ENCODE assay signal across 13 cellular contexts in genomic region chrX:49568728-49569127, GRCh38. TPM values are rescaled to one million over a fixed set of nuclear protein-coding genes. Genes with fewer than 3 reads are reported as not detected.
DNase-seq lines count a peak whose midpoint lies in the region; ATAC-seq and TF ChIP-seq lines count a peak whose summit lies in the region.
"Not testable (repeated sequence)": the region's sequence is repeated elsewhere in the genome, so short reads cannot be mapped to it uniquely, and the experiment has no call there.
"Had no signal": no experiment of that assay in that cellular context is flagged by ENCODE, and none has a peak within 500 bp of the region (broad histone marks: within the 10 kb centered on the region; RNA-seq: fewer than 3 reads in every experiment).

No MANE protein-coding gene starts in this region.

- not testable (repeated sequence) for H3K36me3 Mint-ChIP-seq in activated T-cell treated with anti-CD3 and anti-CD28 coated beads, Interleukin-2, amount 50 U/mL, for 24 hours (ENCODE audit: low read depth)

- peak; percentile 20 for DNase-seq in RWPE2 (ENCODE audit: low spot score)
- DNase-seq in activated T-cell treated with anti-CD3 and anti-CD28 coated beads, Interleukin-2, amount 50 U/mL, for 24 hours: peak; percentile 14
- DNase-seq in Right ventricle myocardium inferior (ENCODE audit: missing footprints): peak; percentile 54
- peak in 2 of 3 donors; percentile 14 to 22 for DNase-seq in right cardiac atrium
- peak in 2 of 3 donors; percentile 40 to 52 for DNase-seq in right lobe of liver
- DNase-seq in mesenteric fat pad (ENCODE audit: low spot score): peak; percentile 80
- DNase-seq in upper lobe of right lung: peak; percentile 23

- H3K4me1 ChIP-seq in RWPE2 (ENCODE audit: insufficient read depth, poor library complexity, severe bottlenecking); right cardiac atrium (ENCODE audit: control insufficient read depth, insufficient read depth, low read length); right lobe of liver; upper lobe of right lung: not testable (repeated sequence)

- not testable (repeated sequence) for TF ChIP-seq POLR2A in right lobe of liver (IDR thresholded peaks at IDR 0.05)

- not testable (repeated sequence) for TF ChIP-seq CTCF in RWPE2 (IDR thresholded peaks at IDR 0.05; ENCODE audit: poor library complexity, severe bottlenecking); right lobe of liver (IDR thresholded peaks at IDR 0.05); upper lobe of right lung (IDR thresholded peaks at IDR 0.05)

- WGBS in right cardiac atrium: no CpG with 5 or more reads among the region's 11 CpGs
- no CpG with 5 or more reads among the region's 11 CpGs for WGBS in right lobe of liver (ENCODE audit: insufficient coverage, low coverage, low lambda C conversion rate, missing lambda C conversion rate)

- not testable (repeated sequence) for H3K4me1 Mint-ChIP-seq in activated T-cell treated with anti-CD3 and anti-CD28 coated beads, Interleukin-2, amount 50 U/mL, for 24 hours (ENCODE audit: low read depth)

- H3K27me3 Mint-ChIP-seq in activated T-cell treated with anti-CD3 and anti-CD28 coated beads, Interleukin-2, amount 50 U/mL, for 24 hours: not testable (repeated sequence)

- H3K9me3 Mint-ChIP-seq in activated T-cell treated with anti-CD3 and anti-CD28 coated beads, Interleukin-2, amount 50 U/mL, for 24 hours: not testable (repeated sequence)

- H3K27ac Mint-ChIP-seq in activated T-cell treated with anti-CD3 and anti-CD28 coated beads, Interleukin-2, amount 50 U/mL, for 24 hours: not testable (repeated sequence)

- H3K4me3 ChIP-seq in RWPE2 (ENCODE audit: severe bottlenecking); right cardiac atrium (ENCODE audit: low read length); right lobe of liver; upper lobe of right lung: not testable (repeated sequence)

- ATAC-seq in RWPE2 (ENCODE audit: low read depth); Right ventricle myocardium inferior; right cardiac atrium; right lobe of liver; upper lobe of right lung: not testable (repeated sequence)

- intact Hi-C loops in Right ventricle myocardium inferior (cut with DNase I); right cardiac atrium (cut with DNase I); right lobe of liver (cut with DNase I); upper lobe of right lung (cut with DNase I): not testable (repeated sequence)

- H3K36me3 ChIP-seq in RWPE2 (ENCODE audit: low read depth); right lobe of liver; upper lobe of right lung: not testable (repeated sequence)

- not testable (repeated sequence) for H3K9me3 ChIP-seq in RWPE2 (ENCODE audit: severe bottlenecking); right cardiac atrium (ENCODE audit: control insufficient read depth, low read length); right lobe of liver; upper lobe of right lung

- H3K27ac ChIP-seq in RWPE2 (ENCODE audit: poor library complexity, severe bottlenecking); right cardiac atrium (ENCODE audit: low read length); right lobe of liver; upper lobe of right lung: not testable (repeated sequence)

- H3K4me3 Mint-ChIP-seq in activated T-cell treated with anti-CD3 and anti-CD28 coated beads, Interleukin-2, amount 50 U/mL, for 24 hours: not testable (repeated sequence)

- H3K27me3 ChIP-seq in RWPE2 (ENCODE audit: insufficient read depth, poor library complexity, severe bottlenecking); right cardiac atrium (ENCODE audit: control insufficient read depth, insufficient read depth); right lobe of liver; upper lobe of right lung: not testable (repeated sequence)

RNA-seq across cellular contexts. Expression of gene GAGE12G, which starts 1.5 kb away (rescaled TPM):
- total RNA-seq in Right ventricle myocardium inferior (not detected), right cardiac atrium (not detected), right lobe of liver (not detected), mesenteric fat pad (not detected), upper lobe of right lung (not detected)
- polyA plus RNA-seq in right cardiac atrium: not detected
- total RNA-seq: Caco-2; CD4-positive, alpha-beta T cell; H1; H9 had no signal
- polyA plus RNA-seq: A549, BJ, H1 had no signal

RNA-seq across cellular contexts. Expression of gene GAGE12F, which starts 8.1 kb away (rescaled TPM):
- total RNA-seq in Right ventricle myocardium inferior (not detected), right cardiac atrium (not detected), right lobe of liver (not detected), mesenteric fat pad (not detected), upper lobe of right lung (not detected)
- not detected for polyA plus RNA-seq in right cardiac atrium
- total RNA-seq: Caco-2; CD4-positive, alpha-beta T cell; H1; H9 had no signal
- polyA plus RNA-seq: A549, BJ, H1 had no signal

RNA-seq across cellular contexts. Expression of gene GAGE12H, which starts 11.0 kb away (rescaled TPM):
- not detected for total RNA-seq in Right ventricle myocardium inferior
- total RNA-seq in right cardiac atrium: not detected
- polyA plus RNA-seq in right cardiac atrium: not detected
- total RNA-seq in right lobe of liver: not detected
- not detected for total RNA-seq in mesenteric fat pad
- not detected for total RNA-seq in upper lobe of right lung
- total RNA-seq: Caco-2; CD4-positive, alpha-beta T cell; H1; H9 had no signal
- polyA plus RNA-seq: A549, BJ, H1 had no signal

RNA-seq across cellular contexts. Expression of gene GAGE12E, which starts 17.6 kb away (rescaled TPM):
- total RNA-seq in Right ventricle myocardium inferior (not detected), right cardiac atrium (not detected), right lobe of liver (not detected), mesenteric fat pad (not detected), upper lobe of right lung (not detected)
- polyA plus RNA-seq in right cardiac atrium: not detected
- total RNA-seq: Caco-2; CD4-positive, alpha-beta T cell; H1; H9 had no signal
- polyA plus RNA-seq: A549, BJ, H1 had no signal

RNA-seq across cellular contexts. Expression of gene GAGE2A, which starts 20.6 kb away (rescaled TPM):
- total RNA-seq in Right ventricle myocardium inferior (not detected), right cardiac atrium (not detected), right lobe of liver (not detected), mesenteric fat pad (not detected), upper lobe of right lung (not detected)
- not detected for polyA plus RNA-seq in right cardiac atrium
- total RNA-seq: Caco-2; CD4-positive, alpha-beta T cell; H1; H9 had no signal
- polyA plus RNA-seq: A549, BJ, H1 had no signal

Comparison
In these comparisons a context has a peak if more than half of its experiments do, and no peak if none do; other contexts are left out.
1. DNase-seq: peak in every context shown above with its lines; median percentile 80 in mesenteric fat pad; 54 in Right ventricle myocardium inferior; 46 in right lobe of liver; 23 in upper lobe of right lung; 20 in RWPE2; 18 in right cardiac atrium; 14 in activated T-cell treated with anti-CD3 and anti-CD28 coated beads, Interleukin-2, amount 50 U/mL, for 24 hours.